ENCODE assay signal across 23 cellular contexts in the genomic region with DNA sequence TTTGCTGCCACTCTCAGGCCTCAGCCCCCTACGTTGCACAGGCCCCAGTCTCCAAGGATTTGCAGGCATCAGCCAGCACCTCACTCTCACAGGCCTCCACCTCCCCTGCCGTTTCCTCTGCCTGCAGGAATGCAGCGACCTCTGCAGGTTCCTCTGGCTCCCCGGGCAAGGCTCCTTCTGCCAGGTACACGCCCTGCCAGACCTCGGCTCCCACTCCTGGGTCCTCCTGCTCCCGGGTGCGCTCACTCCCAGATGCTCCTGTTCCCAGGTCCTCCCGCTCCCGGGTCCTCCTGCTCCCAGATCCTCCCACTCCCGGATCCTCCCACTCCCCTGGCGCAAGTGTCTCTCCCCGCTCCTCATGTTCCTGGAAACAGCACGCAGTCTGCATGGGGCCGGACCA.
DNase-seq lines count a peak whose midpoint lies in the region; ATAC-seq and TF ChIP-seq lines count a peak whose summit lies in the region.
"Had no signal": no experiment of that assay in that cellular context is flagged by ENCODE, and none has a peak within 500 bp of the region (broad histone marks: within the 10 kb centered on the region; RNA-seq: fewer than 3 reads in every experiment).

No MANE protein-coding gene starts in this region.

- H3K27me3 ChIP-seq in right cardiac atrium (ENCODE audit: control insufficient read depth, insufficient read depth), result no peaks in the 10 kb centered on the region
- no peaks in the 10 kb centered on the region for H3K27me3 ChIP-seq in left ventricle myocardium inferior (ENCODE audit: low read depth)
- no peaks in the 10 kb centered on the region for H3K27me3 ChIP-seq in endodermal cell (ENCODE audit: control insufficient read depth, insufficient read depth, low read length, poor library complexity, severe bottlenecking)
- no peaks in the 10 kb centered on the region for H3K27me3 ChIP-seq in lower lobe of right lung (ENCODE audit: low read depth)
- H3K27me3 ChIP-seq: MG63 had no signal

- H3K9ac ChIP-seq in endodermal cell (ENCODE audit: extremely low read depth, low read length, poor library complexity, severe bottlenecking), result no peak overlapping the region
- H3K9ac ChIP-seq: BLaER1 had no signal

- H3K4me3 ChIP-seq in right cardiac atrium (ENCODE audit: low read length), result no peak overlapping the region
- H3K4me3 ChIP-seq in left ventricle myocardium inferior, result no peak overlapping the region
- no peak overlapping the region for H3K4me3 ChIP-seq in endodermal cell (ENCODE audit: low read length)
- no peak overlapping the region for H3K4me3 ChIP-seq in lower lobe of right lung
- H3K4me3 ChIP-seq: BLaER1, HAP-1, MG63 had no signal

- CTCF ChIA-PET in activated CD8-positive, alpha-beta T cell treated with anti-CD3 and anti-CD28 coated beads for 36 hours (lab: Charles Lee), result interaction anchor here (1.0 kb wide), 1 partner anchor 14 kb away, joined by 3 read pairs; no protein-coding TSS in a partner anchor

- no peak overlapping the region for H3K27ac Mint-ChIP-seq in endodermal cell
- no peak overlapping the region for H3K27ac Mint-ChIP-seq in activated CD8-positive, alpha-beta T cell treated with anti-CD3 and anti-CD28 coated beads for 36 hours
- H3K27ac Mint-ChIP-seq: CD4-positive, CD25-positive, alpha-beta regulatory T cell; HFFc6 had no signal

- H3K27ac ChIP-seq in right cardiac atrium (ENCODE audit: low read length) (no peak overlapping the region), left ventricle myocardium inferior (replicated peaks) (no peak overlapping the region), endodermal cell (ENCODE audit: low read depth, low read length) (no peak overlapping the region), lower lobe of right lung (no peak overlapping the region)
- H3K27ac ChIP-seq: BLaER1 had no signal

- H3K9me3 Mint-ChIP-seq in endodermal cell, result peaks cover 22% of the 10 kb centered on the region
- no peaks in the 10 kb centered on the region for H3K9me3 Mint-ChIP-seq in activated CD8-positive, alpha-beta T cell treated with anti-CD3 and anti-CD28 coated beads for 36 hours
- H3K9me3 Mint-ChIP-seq: HFFc6 had no signal

- intact Hi-C loops in right cardiac atrium (cut with DNase I), result no loop called here
- intact Hi-C loops in left ventricle myocardium inferior (cut with micrococcal nuclease), result no loop called here
- intact Hi-C loops in lower lobe of right lung (cut with DNase I), result no loop called here
- intact Hi-C loops in activated CD8-positive, alpha-beta T cell treated with anti-CD3 and anti-CD28 coated beads for 36 hours (cut with micrococcal nuclease), result no loop called here

- H3K4me1 Mint-ChIP-seq in endodermal cell, result no peaks in the 10 kb centered on the region
- H3K4me1 Mint-ChIP-seq in activated CD8-positive, alpha-beta T cell treated with anti-CD3 and anti-CD28 coated beads for 36 hours (ENCODE audit: low read depth), result no peaks in the 10 kb centered on the region
- H3K4me1 Mint-ChIP-seq: CD4-positive, CD25-positive, alpha-beta regulatory T cell had no signal

- H3K4me3 Mint-ChIP-seq in endodermal cell, result no peak overlapping the region
- no peak overlapping the region for H3K4me3 Mint-ChIP-seq in activated CD8-positive, alpha-beta T cell treated with anti-CD3 and anti-CD28 coated beads for 36 hours
- H3K4me3 Mint-ChIP-seq: CD4-positive, CD25-positive, alpha-beta regulatory T cell; HFFc6 had no signal

- no peaks in the 10 kb centered on the region for H3K36me3 Mint-ChIP-seq in endodermal cell (ENCODE audit: low read depth)
- H3K36me3 Mint-ChIP-seq in activated CD8-positive, alpha-beta T cell treated with anti-CD3 and anti-CD28 coated beads for 36 hours (ENCODE audit: low read depth), result no peaks in the 10 kb centered on the region
- H3K36me3 Mint-ChIP-seq: CD4-positive, CD25-positive, alpha-beta regulatory T cell had no signal

- POLR2A ChIA-PET in activated CD8-positive, alpha-beta T cell treated with anti-CD3 and anti-CD28 coated beads for 36 hours (lab: Charles Lee), result no interaction called here

- WGBS in right cardiac atrium, result 56% methylated on average over 15 of the region's 15 CpGs
- WGBS in endodermal cell (ENCODE audit: insufficient coverage in 1 of 2, insufficient read length in 1 of 2), 2 experiments, result 79% methylated on average over 13 of the region's 15 CpGs; no CpG with 5 or more reads in 1 of the 2 experiments

- TF ChIP-seq CTCF in left ventricle myocardium inferior (IDR thresholded peaks at IDR 0.05; ENCODE audit: borderline replicate concordance) (no peak), endodermal cell (conservative IDR thresholded peaks at IDR 0.05) (peak; percentile 40), lower lobe of right lung (IDR thresholded peaks at IDR 0.05) (no peak)
- no peak for TF ChIP-seq CTCF in activated CD8-positive, alpha-beta T cell treated with anti-CD3 and anti-CD28 coated beads for 36 hours (IDR thresholded peaks at IDR 0.05)

- DNase-seq in right cardiac atrium, result peak in 2 of 3 donors; percentile 7 to 21
- no peak for DNase-seq in left ventricle myocardium inferior
- DNase-seq in endodermal cell, result peak; percentile 76
- peak; percentile 13 for DNase-seq in lower lobe of right lung
- no peak for DNase-seq in activated CD8-positive, alpha-beta T cell treated with anti-CD3 and anti-CD28 coated beads for 36 hours
- DNase-seq in cerebellar nuclear complex (lab: John Stamatoyannopoulos, UW), result no peak
- DNase-seq: CD4-positive, CD25-positive, alpha-beta regulatory T cell; DMS153; DND-41; HFFc6; IMR-90; KG1; MG63; NCI-H1105 treated with DMSO at 0.1 percent for 48 hours; NCI-H2029; NCI-H446 treated with DMSO at 0.1 percent for 48 hours; NCI-H526; Right ventricle myocardium superior; RPMI8226 had no signal

- peaks cover 2% of the 10 kb centered on the region for H3K27me3 Mint-ChIP-seq in endodermal cell (ENCODE audit: insufficient read depth)
- peaks cover 3% of the 10 kb centered on the region for H3K27me3 Mint-ChIP-seq in activated CD8-positive, alpha-beta T cell treated with anti-CD3 and anti-CD28 coated beads for 36 hours
- H3K27me3 Mint-ChIP-seq: CD4-positive, CD25-positive, alpha-beta regulatory T cell had no signal

- no peaks in the 10 kb centered on the region for H3K4me1 ChIP-seq in right cardiac atrium (ENCODE audit: control insufficient read depth, insufficient read depth, low read length)
- H3K4me1 ChIP-seq in left ventricle myocardium inferior, result no peaks in the 10 kb centered on the region
- no peaks in the 10 kb centered on the region for H3K4me1 ChIP-seq in endodermal cell (ENCODE audit: control insufficient read depth, insufficient read depth, low read length)
- H3K4me1 ChIP-seq in lower lobe of right lung, result no peaks in the 10 kb centered on the region
- H3K4me1 ChIP-seq: BLaER1, HAP-1 had no signal

- no peaks in the 10 kb centered on the region for H3K9me3 ChIP-seq in right cardiac atrium (ENCODE audit: control insufficient read depth, low read length)
- no peaks in the 10 kb centered on the region for H3K9me3 ChIP-seq in left ventricle myocardium inferior (replicated peaks)
- no peaks in the 10 kb centered on the region for H3K9me3 ChIP-seq in endodermal cell (ENCODE audit: control insufficient read depth, low read length)
- H3K9me3 ChIP-seq in lower lobe of right lung, result no peaks in the 10 kb centered on the region
- H3K9me3 ChIP-seq: HAP-1, MG63 had no signal

- ATAC-seq in right cardiac atrium, result no peak
- no peak for ATAC-seq in lower lobe of right lung
- no peak for ATAC-seq in HG03571 (IDR thresholded peaks at IDR 0.05; ENCODE audit: unreplicated experiment)
- no peak for ATAC-seq in HG02885 (IDR thresholded peaks at IDR 0.05; ENCODE audit: poor library complexity, unreplicated experiment)
- ATAC-seq in activated CD8-positive, alpha-beta T cell treated with anti-CD3 and anti-CD28 coated beads for 36 hours, result no peak

- H3K36me3 ChIP-seq in left ventricle myocardium inferior (no peaks in the 10 kb centered on the region), endodermal cell (ENCODE audit: control insufficient read depth, insufficient read depth, low read length) (no peaks in the 10 kb centered on the region), lower lobe of right lung (no peaks in the 10 kb centered on the region)
- H3K36me3 ChIP-seq: BLaER1, HAP-1, MG63 had no signal

Comparison
In these comparisons a context has a peak if more than half of its experiments do, and no peak if none do; other contexts are left out.
1. DNase-seq: peak in right cardiac atrium (2 of 3), endodermal cell (single experiment) and lower lobe of right lung (single experiment); none in left ventricle myocardium inferior (single experiment), activated CD8-positive, alpha-beta T cell treated with anti-CD3 and anti-CD28 coated beads for 36 hours (single experiment) and cerebellar nuclear complex (0 of 2).